In genomic region chr22:43999378-43999777, GRCh38 we compare ENCODE assay signal across 16 cellular contexts. TPM values are rescaled to one million over a fixed set of nuclear protein-coding genes. Genes with fewer than 3 reads are reported as not detected.
DNase-seq lines count a peak whose midpoint lies in the region; ATAC-seq and TF ChIP-seq lines count a peak whose summit lies in the region.
"Had no signal": no experiment of that assay in that cellular context is flagged by ENCODE, and none has a peak within 500 bp of the region (broad histone marks: within the 10 kb centered on the region; RNA-seq: fewer than 3 reads in every experiment).

No MANE protein-coding gene starts in this region.

- no peak for TF ChIP-seq POLR2A in heart left ventricle (IDR thresholded peaks at IDR 0.05)

- intact Hi-C loops in heart left ventricle (cut with DNase I) (loop anchor here in 2 of 10 donors (5.0 to 10.0 kb wide), 3 partner anchors 83 to 325 kb away; no protein-coding TSS in a partner anchor), Right ventricle myocardium superior (cut with DNase I) (no loop called here), lower lobe of right lung (cut with DNase I) (no loop called here), sciatic nerve (cut with DNase I) (loop anchor here (5.0 kb wide), 1 partner anchor 78 kb away; no protein-coding TSS in a partner anchor)

- H4K20me1 ChIP-seq in BLaER1 = peaks cover 16% of the 10 kb centered on the region

- peak in 1 of 4 donors; percentile 21 for ATAC-seq in heart left ventricle
- no peak for ATAC-seq in Right ventricle myocardium superior (ENCODE audit: poor library complexity)
- no peak for ATAC-seq in lower lobe of right lung
- no peak for ATAC-seq in sciatic nerve
- ATAC-seq in HG03039 (IDR thresholded peaks at IDR 0.05; ENCODE audit: unreplicated experiment) = no peak

- TF ChIP-seq CTCF in heart left ventricle (IDR thresholded peaks at IDR 0.05) = no peak
- TF ChIP-seq CTCF in lower lobe of right lung (IDR thresholded peaks at IDR 0.05) = no peak

- peak overlapping the region; percentile 20; the same call in 1 of the 2 replicates for H3K4me2 ChIP-seq in BLaER1

- H3K9me3 ChIP-seq in heart left ventricle = no peaks in the 10 kb centered on the region
- no peaks in the 10 kb centered on the region for H3K9me3 ChIP-seq in BLaER1
- H3K9me3 ChIP-seq in lower lobe of right lung = no peaks in the 10 kb centered on the region
- H3K9me3 ChIP-seq: Caco-2 had no signal

- H3K4me3 ChIP-seq in heart left ventricle (peak overlapping the region in 2 of 12 donors; percentile 20 to 27), BLaER1 (no peak overlapping the region), lower lobe of right lung (no peak overlapping the region)
- H3K4me3 ChIP-seq: GM23248 had no signal

- H3K27ac ChIP-seq in heart left ventricle = peak overlapping the region in 7 of 12 donors; percentile 21 to 75 (median 60)
- no peak overlapping the region for H3K27ac ChIP-seq in BLaER1
- no peak overlapping the region for H3K27ac ChIP-seq in lower lobe of right lung
- H3K27ac ChIP-seq: GM23248, HL-60 had no signal

- peaks cover 0 to 49% (median 32%) of the 10 kb centered on the region in 9 donors for H3K36me3 ChIP-seq in heart left ventricle
- peaks cover 43% of the 10 kb centered on the region for H3K36me3 ChIP-seq in BLaER1
- peaks cover 47% of the 10 kb centered on the region for H3K36me3 ChIP-seq in lower lobe of right lung

- WGBS in heart left ventricle, 4 donors = 82 to 88% (median 86%) methylated on average over 3 of the region's 3 CpGs

- DNase-seq in heart left ventricle = no peak
- no peak for DNase-seq in Right ventricle myocardium superior
- peak; percentile 9 for DNase-seq in lower lobe of right lung
- peak; percentile 9 for DNase-seq in sciatic nerve (ENCODE audit: low spot score)
- no peak for DNase-seq in T-helper 9 cell
- no peak for DNase-seq in activated CD8-positive, alpha-beta memory T cell treated with anti-CD3 and anti-CD28 coated beads for 24 hours
- DNase-seq: 8988T; C1 segment of cervical spinal cord; Caco-2; CD4-positive, CD25-positive, alpha-beta regulatory T cell; GM23248; HCEC 1CT; IMR-90 had no signal

- H3K27me3 ChIP-seq in heart left ventricle (no peaks in the 10 kb centered on the region), BLaER1 (no peaks in the 10 kb centered on the region), lower lobe of right lung (ENCODE audit: low read depth) (no peaks in the 10 kb centered on the region)

- peaks cover 0 to 44% (median 10%) of the 10 kb centered on the region in 12 donors for H3K4me1 ChIP-seq in heart left ventricle
- peaks cover 40% of the 10 kb centered on the region for H3K4me1 ChIP-seq in BLaER1
- H3K4me1 ChIP-seq in lower lobe of right lung = peaks cover 14% of the 10 kb centered on the region
- H3K4me1 ChIP-seq: Caco-2 had no signal

- no peak overlapping the region for H3K9ac ChIP-seq in BLaER1
- H3K9ac ChIP-seq: GM23248 had no signal

RNA-seq across cellular contexts. Expression of gene PARVB, which starts 24.7 kb away (rescaled TPM):
- 100 to 1,000 TPM in 5 of 9 donors, 10 to 100 TPM in 4; 73.8 to 172 (median 116) TPM for total RNA-seq in heart left ventricle
- 10 to 100 TPM; 54.9 to 63.5 TPM for polyA plus RNA-seq in heart left ventricle
- total RNA-seq in Right ventricle myocardium superior = 194 TPM
- 44.7 TPM for total RNA-seq in lower lobe of right lung
- 38.2 TPM for total RNA-seq in sciatic nerve

RNA-seq across cellular contexts. Expression of gene SAMM50, which starts 44.1 kb away (rescaled TPM):
- total RNA-seq in heart left ventricle (10 to 100 TPM; 53.2 to 74.8 (median 68.5) TPM), Right ventricle myocardium superior (78.0 TPM), lower lobe of right lung (28.5 TPM), sciatic nerve (28.0 TPM)
- polyA plus RNA-seq in heart left ventricle = 10 to 100 TPM; 32.5 to 54.7 TPM

Comparison
In these comparisons a context has a peak if more than half of its experiments do, and no peak if none do; other contexts are left out.
1. DNase-seq: peak in lower lobe of right lung (single experiment) and sciatic nerve (single experiment); none in heart left ventricle (0 of 5), Right ventricle myocardium superior (single experiment), T-helper 9 cell (single experiment) and activated CD8-positive, alpha-beta memory T cell treated with anti-CD3 and anti-CD28 coated beads for 24 hours (single experiment).
2. H3K27ac ChIP-seq: peak in heart left ventricle (7 of 12); none in BLaER1 (single experiment) and lower lobe of right lung (single experiment).